ENCODE assay signal across 17 cellular contexts in genomic region chr5:87746891-87747366, GRCh38.
"Had no signal": no experiment of that assay in that cellular context is flagged by ENCODE, and none has a peak within 500 bp of the region (broad histone marks: within the 10 kb centered on the region; RNA-seq: fewer than 3 reads in every experiment).

No MANE protein-coding gene starts in this region.

- H3K27me3 ChIP-seq: right atrium auricular region, stomach had no signal

- H3K4me1 ChIP-seq: right atrium auricular region, stomach had no signal

- H3K36me3 ChIP-seq: right atrium auricular region, stomach, thoracic aorta had no signal

- H3K4me3 ChIP-seq: lung, right atrium auricular region, stomach, thoracic aorta had no signal

- DNase-seq: activated CD8-positive, alpha-beta memory T cell treated with anti-CD3 and anti-CD28 coated beads, Interleukin-2, amount 50 U/mL, for 4 hours; activated CD8-positive, alpha-beta T cell treated with anti-CD3 and anti-CD28 coated beads for 36 hours; activated naive CD4-positive, alpha-beta T cell; aorta; central memory CD4-positive, alpha-beta T cell; cortex of kidney; effector CD8-positive, alpha-beta T cell; hypothalamus; left colon; naive thymus-derived CD8-positive, alpha-beta T cell; posterior cingulate gyrus; small intestine; stomach had no signal

- H3K27ac ChIP-seq: right atrium auricular region, stomach, thoracic aorta, VCaP had no signal

- H3K9me3 ChIP-seq: right atrium auricular region, stomach, thoracic aorta had no signal
